In the genomic region with DNA sequence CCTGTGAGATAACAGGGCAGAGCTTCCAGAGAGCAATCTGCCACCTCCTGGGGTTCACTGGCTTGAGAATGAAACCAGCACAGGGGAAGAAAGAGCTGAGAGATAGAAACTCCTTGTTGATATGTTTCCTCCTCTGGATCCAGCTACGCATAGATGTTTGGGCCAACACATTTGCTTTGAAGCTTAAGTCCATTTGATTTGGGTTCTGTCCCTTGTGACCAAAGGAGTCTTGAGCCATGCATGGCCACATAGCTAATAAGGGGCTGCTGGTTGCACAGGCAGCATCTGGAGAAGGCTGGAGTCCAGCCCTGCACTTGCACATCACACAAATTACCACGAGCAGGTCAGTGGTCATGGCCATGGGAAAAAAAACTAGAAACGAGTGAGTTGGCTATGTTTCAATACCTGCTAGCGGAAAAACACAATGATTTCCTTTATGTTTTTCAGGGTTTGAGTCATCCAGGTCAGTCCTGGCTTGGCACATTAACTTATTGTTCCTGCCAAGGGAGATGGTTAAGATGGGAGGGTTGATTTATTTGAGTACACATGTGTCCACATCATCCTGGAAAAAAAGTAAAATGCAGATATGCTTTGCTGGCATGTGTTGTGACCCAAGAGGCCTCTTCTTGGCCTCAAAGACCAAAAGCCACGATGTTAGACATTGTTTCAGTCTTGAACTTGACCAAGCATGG, we compare ENCODE assay signal across 1 cellular context.
TF ChIP-seq lines count a peak whose summit lies in the region.

No MANE protein-coding gene starts in this region.

TF ChIP-seq in IMR-90, 13 proteins besides CTCF, POLR2A, EP300 and RAD21 (continued from another document):
- TF ChIP-seq SMC3 (IDR thresholded peaks at IDR 0.05; ENCODE audit: low read depth, low read length): no peak
- TF ChIP-seq MXI1 (IDR thresholded peaks at IDR 0.05; ENCODE audit: borderline replicate concordance, low read depth, low read length): no peak
- TF ChIP-seq BHLHE40 (IDR thresholded peaks at IDR 0.05; ENCODE audit: low read depth, low read length): no peak
- TF ChIP-seq MAZ (IDR thresholded peaks at IDR 0.05; ENCODE audit: borderline replicate concordance, low read depth, low read length): no peak
- no peak for TF ChIP-seq MAFK (IDR thresholded peaks at IDR 0.05; ENCODE audit: low read depth, low read length)
- TF ChIP-seq, protein P1, sequence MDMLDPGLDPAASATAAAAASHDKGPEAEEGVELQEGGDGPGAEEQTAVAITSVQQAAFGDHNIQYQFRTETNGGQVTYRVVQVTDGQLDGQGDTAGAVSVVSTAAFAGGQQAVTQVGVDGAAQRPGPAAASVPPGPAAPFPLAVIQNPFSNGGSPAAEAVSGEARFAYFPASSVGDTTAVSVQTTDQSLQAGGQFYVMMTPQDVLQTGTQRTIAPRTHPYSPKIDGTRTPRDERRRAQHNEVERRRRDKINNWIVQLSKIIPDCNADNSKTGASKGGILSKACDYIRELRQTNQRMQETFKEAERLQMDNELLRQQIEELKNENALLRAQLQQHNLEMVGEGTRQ (IDR thresholded peaks at IDR 0.05; ENCODE audit: low read depth, low read length): no peak
- no peak for TF ChIP-seq FOS (IDR thresholded peaks at IDR 0.05; ENCODE audit: low read depth, low read length)
- no peak for TF ChIP-seq CEBPB (IDR thresholded peaks at IDR 0.05; ENCODE audit: low read depth, low read length)
- TF ChIP-seq, protein P2, sequence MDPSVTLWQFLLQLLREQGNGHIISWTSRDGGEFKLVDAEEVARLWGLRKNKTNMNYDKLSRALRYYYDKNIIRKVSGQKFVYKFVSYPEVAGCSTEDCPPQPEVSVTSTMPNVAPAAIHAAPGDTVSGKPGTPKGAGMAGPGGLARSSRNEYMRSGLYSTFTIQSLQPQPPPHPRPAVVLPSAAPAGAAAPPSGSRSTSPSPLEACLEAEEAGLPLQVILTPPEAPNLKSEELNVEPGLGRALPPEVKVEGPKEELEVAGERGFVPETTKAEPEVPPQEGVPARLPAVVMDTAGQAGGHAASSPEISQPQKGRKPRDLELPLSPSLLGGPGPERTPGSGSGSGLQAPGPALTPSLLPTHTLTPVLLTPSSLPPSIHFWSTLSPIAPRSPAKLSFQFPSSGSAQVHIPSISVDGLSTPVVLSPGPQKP (IDR thresholded peaks at IDR 0.05; ENCODE audit: borderline replicate concordance, low read depth, low read length): no peak
- no peak for TF ChIP-seq RFX5 (IDR thresholded peaks at IDR 0.05; ENCODE audit: low read depth, low read length)
